ENCODE assay signal across 1 cellular context in genomic region chr15:50908209-50909043, GRCh38.
TF ChIP-seq lines count a peak whose summit lies in the region.

TSS of gene AP4E1 (plus strand) at chr15:50908683. CDS start at chr15:50908779, 96 bp downstream.

TF ChIP-seq in K562, 482 proteins besides CTCF, POLR2A, EP300 and RAD21 (continued from another document and continues in another):
- TF ChIP-seq ZNF318 (IDR thresholded peaks at IDR 0.05; ENCODE audit: borderline replicate concordance in 1 of 2, low read depth in 1 of 2) (no peak), MTA2 (IDR thresholded peaks at IDR 0.05; ENCODE audit: low read depth) (no peak), PYGO2 (tag; IDR thresholded peaks at IDR 0.05) (no peak), GTF2E2 (tag; IDR thresholded peaks at IDR 0.05) (peak; percentile 29; the same call in 1 of the 2 replicates), MAZ (CRISPR knock-in tag; conservative IDR thresholded peaks at IDR 0.05 in 1 of 2, IDR thresholded peaks at IDR 0.05 in 1 of 2) (peak in 1 of 2 experiments; percentile 61; a peak in 1 of 4 replicates), HLTF (IDR thresholded peaks at IDR 0.05) (0 out of 2 replicates have a peak, but pooled peaks have one; percentile 11), PPARD (CRISPR knock-in tag; IDR thresholded peaks at IDR 0.05) (no peak), ATF2 (CRISPR knock-in tag; IDR thresholded peaks at IDR 0.05) (no peak), SMARCC2 (IDR thresholded peaks at IDR 0.05; ENCODE audit: low read depth) (no peak), NBN (IDR thresholded peaks at IDR 0.05; ENCODE audit: low read depth) (no peak), ZNF263 (CRISPR knock-in tag; IDR thresholded peaks at IDR 0.05; ENCODE audit: borderline replicate concordance) (peak; percentile 2; the same call in 1 of the 2 replicates), ZEB2 (IDR thresholded peaks at IDR 0.05) (no peak; the same call in 1 of the 2 replicates), ASH1L (IDR thresholded peaks at IDR 0.05; ENCODE audit: borderline replicate concordance, low read depth, partially characterized antibody) (no peak)
- TF ChIP-seq, protein P1, sequence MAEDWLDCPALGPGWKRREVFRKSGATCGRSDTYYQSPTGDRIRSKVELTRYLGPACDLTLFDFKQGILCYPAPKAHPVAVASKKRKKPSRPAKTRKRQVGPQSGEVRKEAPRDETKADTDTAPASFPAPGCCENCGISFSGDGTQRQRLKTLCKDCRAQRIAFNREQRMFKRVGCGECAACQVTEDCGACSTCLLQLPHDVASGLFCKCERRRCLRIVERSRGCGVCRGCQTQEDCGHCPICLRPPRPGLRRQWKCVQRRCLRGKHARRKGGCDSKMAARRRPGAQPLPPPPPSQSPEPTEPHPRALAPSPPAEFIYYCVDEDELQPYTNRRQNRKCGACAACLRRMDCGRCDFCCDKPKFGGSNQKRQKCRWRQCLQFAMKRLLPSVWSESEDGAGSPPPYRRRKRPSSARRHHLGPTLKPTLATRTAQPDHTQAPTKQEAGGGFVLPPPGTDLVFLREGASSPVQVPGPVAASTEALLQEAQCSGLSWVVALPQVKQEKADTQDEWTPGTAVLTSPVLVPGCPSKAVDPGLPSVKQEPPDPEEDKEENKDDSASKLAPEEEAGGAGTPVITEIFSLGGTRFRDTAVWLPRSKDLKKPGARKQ (CRISPR knock-in tag; IDR thresholded peaks at IDR 0.05): no peak
- TF ChIP-seq, protein P2, sequence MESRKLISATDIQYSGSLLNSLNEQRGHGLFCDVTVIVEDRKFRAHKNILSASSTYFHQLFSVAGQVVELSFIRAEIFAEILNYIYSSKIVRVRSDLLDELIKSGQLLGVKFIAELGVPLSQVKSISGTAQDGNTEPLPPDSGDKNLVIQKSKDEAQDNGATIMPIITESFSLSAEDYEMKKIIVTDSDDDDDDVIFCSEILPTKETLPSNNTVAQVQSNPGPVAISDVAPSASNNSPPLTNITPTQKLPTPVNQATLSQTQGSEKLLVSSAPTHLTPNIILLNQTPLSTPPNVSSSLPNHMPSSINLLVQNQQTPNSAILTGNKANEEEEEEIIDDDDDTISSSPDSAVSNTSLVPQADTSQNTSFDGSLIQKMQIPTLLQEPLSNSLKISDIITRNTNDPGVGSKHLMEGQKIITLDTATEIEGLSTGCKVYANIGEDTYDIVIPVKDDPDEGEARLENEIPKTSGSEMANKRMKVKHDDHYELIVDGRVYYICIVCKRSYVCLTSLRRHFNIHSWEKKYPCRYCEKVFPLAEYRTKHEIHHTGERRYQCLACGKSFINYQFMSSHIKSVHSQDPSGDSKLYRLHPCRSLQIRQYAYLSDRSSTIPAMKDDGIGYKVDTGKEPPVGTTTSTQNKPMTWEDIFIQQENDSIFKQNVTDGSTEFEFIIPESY (CRISPR knock-in tag; IDR thresholded peaks at IDR 0.05): peak; percentile 86; the same call in 1 of the 2 replicates
- TF ChIP-seq, protein P3, sequence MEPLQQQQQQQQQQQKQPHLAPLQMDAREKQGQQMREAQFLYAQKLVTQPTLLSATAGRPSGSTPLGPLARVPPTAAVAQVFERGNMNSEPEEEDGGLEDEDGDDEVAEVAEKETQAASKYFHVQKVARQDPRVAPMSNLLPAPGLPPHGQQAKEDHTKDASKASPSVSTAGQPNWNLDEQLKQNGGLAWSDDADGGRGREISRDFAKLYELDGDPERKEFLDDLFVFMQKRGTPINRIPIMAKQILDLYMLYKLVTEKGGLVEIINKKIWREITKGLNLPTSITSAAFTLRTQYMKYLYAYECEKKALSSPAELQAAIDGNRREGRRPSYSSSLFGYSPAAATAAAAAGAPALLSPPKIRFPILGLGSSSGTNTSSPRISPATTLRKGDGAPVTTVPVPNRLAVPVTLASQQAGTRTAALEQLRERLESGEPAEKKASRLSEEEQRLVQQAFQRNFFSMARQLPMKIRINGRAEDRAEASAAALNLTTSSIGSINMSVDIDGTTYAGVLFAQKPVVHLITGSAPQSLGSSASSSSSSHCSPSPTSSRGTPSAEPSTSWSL (CRISPR knock-in tag; IDR thresholded peaks at IDR 0.05; ENCODE audit: borderline replicate concordance): no peak
- TF ChIP-seq, protein P4, sequence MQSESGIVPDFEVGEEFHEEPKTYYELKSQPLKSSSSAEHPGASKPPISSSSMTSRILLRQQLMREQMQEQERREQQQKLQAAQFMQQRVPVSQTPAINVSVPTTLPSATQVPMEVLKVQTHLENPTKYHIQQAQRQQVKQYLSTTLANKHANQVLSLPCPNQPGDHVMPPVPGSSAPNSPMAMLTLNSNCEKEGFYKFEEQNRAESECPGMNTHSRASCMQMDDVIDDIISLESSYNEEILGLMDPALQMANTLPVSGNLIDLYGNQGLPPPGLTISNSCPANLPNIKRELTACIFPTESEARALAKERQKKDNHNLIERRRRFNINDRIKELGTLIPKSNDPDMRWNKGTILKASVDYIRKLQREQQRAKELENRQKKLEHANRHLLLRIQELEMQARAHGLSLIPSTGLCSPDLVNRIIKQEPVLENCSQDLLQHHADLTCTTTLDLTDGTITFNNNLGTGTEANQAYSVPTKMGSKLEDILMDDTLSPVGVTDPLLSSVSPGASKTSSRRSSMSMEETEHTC (IDR thresholded peaks at IDR 0.05): no peak
- TF ChIP-seq, protein P5, sequence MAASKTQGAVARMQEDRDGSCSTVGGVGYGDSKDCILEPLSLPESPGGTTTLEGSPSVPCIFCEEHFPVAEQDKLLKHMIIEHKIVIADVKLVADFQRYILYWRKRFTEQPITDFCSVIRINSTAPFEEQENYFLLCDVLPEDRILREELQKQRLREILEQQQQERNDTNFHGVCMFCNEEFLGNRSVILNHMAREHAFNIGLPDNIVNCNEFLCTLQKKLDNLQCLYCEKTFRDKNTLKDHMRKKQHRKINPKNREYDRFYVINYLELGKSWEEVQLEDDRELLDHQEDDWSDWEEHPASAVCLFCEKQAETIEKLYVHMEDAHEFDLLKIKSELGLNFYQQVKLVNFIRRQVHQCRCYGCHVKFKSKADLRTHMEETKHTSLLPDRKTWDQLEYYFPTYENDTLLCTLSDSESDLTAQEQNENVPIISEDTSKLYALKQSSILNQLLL (CRISPR knock-in tag; IDR thresholded peaks at IDR 0.05; ENCODE audit: borderline replicate concordance): no peak
- TF ChIP-seq, protein P6, sequence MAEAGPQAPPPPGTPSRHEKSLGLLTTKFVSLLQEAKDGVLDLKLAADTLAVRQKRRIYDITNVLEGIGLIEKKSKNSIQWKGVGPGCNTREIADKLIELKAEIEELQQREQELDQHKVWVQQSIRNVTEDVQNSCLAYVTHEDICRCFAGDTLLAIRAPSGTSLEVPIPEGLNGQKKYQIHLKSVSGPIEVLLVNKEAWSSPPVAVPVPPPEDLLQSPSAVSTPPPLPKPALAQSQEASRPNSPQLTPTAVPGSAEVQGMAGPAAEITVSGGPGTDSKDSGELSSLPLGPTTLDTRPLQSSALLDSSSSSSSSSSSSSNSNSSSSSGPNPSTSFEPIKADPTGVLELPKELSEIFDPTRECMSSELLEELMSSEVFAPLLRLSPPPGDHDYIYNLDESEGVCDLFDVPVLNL (CRISPR knock-in tag; IDR thresholded peaks at IDR 0.05; ENCODE audit: low read depth): no peak
